8 cellular contexts compared by ENCODE assay signal in genomic region chr1:101996830-101997485, GRCh38.
DNase-seq lines count a peak whose midpoint lies in the region; ATAC-seq and TF ChIP-seq lines count a peak whose summit lies in the region.

Gene OLFM3 (minus strand): TSS chr1:101996926.

- in situ Hi-C loops in ACHN (cut with HindIII; ENCODE audit: low pct_ligation_motif_present, low pct_unique_long_range_greater_than_20kb, low sequenced_read_pairs): no loop called here

- H3K36me3 ChIP-seq in HEK293 (ENCODE audit: control insufficient read depth in 2 of 2, insufficient read depth in 1 of 2, low read length in 2 of 2) (no peaks in the 10 kb centered on the region), iPS-18a (ENCODE audit: control insufficient read depth, low read depth, low read length) (no peaks in the 10 kb centered on the region)

- H3K9ac ChIP-seq in iPS-18a (ENCODE audit: low read length): peak within 1 kb of the TSS; percentile 24

- no peak for TF ChIP-seq CTCF in HEK293 (tag by site-specific recombination; IDR thresholded peaks at IDR 0.05)

- H3K27ac ChIP-seq in HEK293 (ENCODE audit: extremely low read depth, low read depth, low read length): no peak within 1 kb of the TSS
- H3K27ac ChIP-seq in iPS-18a (ENCODE audit: low read length): no peak within 1 kb of the TSS

- H3K27me3 ChIP-seq in iPS-18a (ENCODE audit: control insufficient read depth, insufficient read depth, low read length): peaks cover 19% of the 10 kb centered on the region

- H3K9me3 ChIP-seq in HEK293 (ENCODE audit: control insufficient read depth, insufficient read depth, low read depth, low read length): no peaks in the 10 kb centered on the region
- H3K9me3 ChIP-seq in iPS-18a (ENCODE audit: control insufficient read depth, low read depth, low read length): no peaks in the 10 kb centered on the region

- DNase-seq in ACHN (peak; percentile 19), GF-D8 (lab: John Stamatoyannopoulos, UW) (no peak), T-helper 9 cell (no peak)
- no peak for DNase-seq in stimulated activated CD4-positive, alpha-beta T cell treated with anti-CD3 and anti-CD28 coated beads, Interleukin-12 subunit alpha, Interleukin-12 subunit beta, amount 100 ng/mL, for 4 hours
- DNase-seq in activated effector memory CD4-positive, alpha-beta T cell treated with anti-CD3 and anti-CD28 coated beads, Interleukin-2, amount 50 U/mL, for 16 hours: no peak

- POLR2A ChIA-PET in HEK293 (lab: Yijun Ruan, JAX): no interaction called here

- peak; percentile 94 for ATAC-seq in SK-N-SH treated with all-trans-retinoic acid at 6 μM for 48 hours

- H3K4me1 ChIP-seq in HEK293 (ENCODE audit: control insufficient read depth, insufficient read depth, low read length): no peaks in the 10 kb centered on the region
- peaks cover 8% of the 10 kb centered on the region for H3K4me1 ChIP-seq in iPS-18a (ENCODE audit: control insufficient read depth, low read depth, low read length)

- H3K4me3 ChIP-seq in HEK293 (ENCODE audit: low read depth, low read length) (no peak within 1 kb of the TSS), iPS-18a (ENCODE audit: low read length) (peak within 1 kb of the TSS; percentile 60)

- CTCF ChIA-PET in HEK293 (lab: Yijun Ruan, JAX): no interaction called here

TF ChIP-seq in HEK293, 187 proteins besides CTCF, POLR2A, EP300 and RAD21:
- TF ChIP-seq ZNF350 (tag by site-specific recombination; IDR thresholded peaks at IDR 0.05) (no peak), GLIS1 (tag by site-specific recombination; IDR thresholded peaks at IDR 0.05) (peak; percentile 61), ZNF449 (tag by site-specific recombination; IDR thresholded peaks at IDR 0.05) (0 out of 2 replicates have a peak, but pooled peaks have one; percentile 30), ZIC2 (tag by site-specific recombination; IDR thresholded peaks at IDR 0.05) (0 out of 2 replicates have a peak, but pooled peaks have one; percentile 8), GFI1B (tag by site-specific recombination; IDR thresholded peaks at IDR 0.05) (no peak)
- TF ChIP-seq, protein P1, sequence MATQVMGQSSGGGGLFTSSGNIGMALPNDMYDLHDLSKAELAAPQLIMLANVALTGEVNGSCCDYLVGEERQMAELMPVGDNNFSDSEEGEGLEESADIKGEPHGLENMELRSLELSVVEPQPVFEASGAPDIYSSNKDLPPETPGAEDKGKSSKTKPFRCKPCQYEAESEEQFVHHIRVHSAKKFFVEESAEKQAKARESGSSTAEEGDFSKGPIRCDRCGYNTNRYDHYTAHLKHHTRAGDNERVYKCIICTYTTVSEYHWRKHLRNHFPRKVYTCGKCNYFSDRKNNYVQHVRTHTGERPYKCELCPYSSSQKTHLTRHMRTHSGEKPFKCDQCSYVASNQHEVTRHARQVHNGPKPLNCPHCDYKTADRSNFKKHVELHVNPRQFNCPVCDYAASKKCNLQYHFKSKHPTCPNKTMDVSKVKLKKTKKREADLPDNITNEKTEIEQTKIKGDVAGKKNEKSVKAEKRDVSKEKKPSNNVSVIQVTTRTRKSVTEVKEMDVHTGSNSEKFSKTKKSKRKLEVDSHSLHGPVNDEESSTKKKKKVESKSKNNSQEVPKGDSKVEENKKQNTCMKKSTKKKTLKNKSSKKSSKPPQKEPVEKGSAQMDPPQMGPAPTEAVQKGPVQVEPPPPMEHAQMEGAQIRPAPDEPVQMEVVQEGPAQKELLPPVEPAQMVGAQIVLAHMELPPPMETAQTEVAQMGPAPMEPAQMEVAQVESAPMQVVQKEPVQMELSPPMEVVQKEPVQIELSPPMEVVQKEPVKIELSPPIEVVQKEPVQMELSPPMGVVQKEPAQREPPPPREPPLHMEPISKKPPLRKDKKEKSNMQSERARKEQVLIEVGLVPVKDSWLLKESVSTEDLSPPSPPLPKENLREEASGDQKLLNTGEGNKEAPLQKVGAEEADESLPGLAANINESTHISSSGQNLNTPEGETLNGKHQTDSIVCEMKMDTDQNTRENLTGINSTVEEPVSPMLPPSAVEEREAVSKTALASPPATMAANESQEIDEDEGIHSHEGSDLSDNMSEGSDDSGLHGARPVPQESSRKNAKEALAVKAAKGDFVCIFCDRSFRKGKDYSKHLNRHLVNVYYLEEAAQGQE (tag by site-specific recombination; IDR thresholded peaks at IDR 0.05): peak; percentile 94

TF ChIP-seq in SK-N-SH treated with all-trans-retinoic acid at 6 μM for 48 hours, 23 proteins besides CTCF, POLR2A, EP300 and RAD21:
- TF ChIP-seq ISL1 (CRISPR knock-in tag; IDR thresholded peaks at IDR 0.05): peak; percentile 40
- peak; percentile 68; the same call in 1 of the 2 replicates for TF ChIP-seq ZFP3 (CRISPR knock-in tag; IDR thresholded peaks at IDR 0.05)
- TF ChIP-seq, protein P2, sequence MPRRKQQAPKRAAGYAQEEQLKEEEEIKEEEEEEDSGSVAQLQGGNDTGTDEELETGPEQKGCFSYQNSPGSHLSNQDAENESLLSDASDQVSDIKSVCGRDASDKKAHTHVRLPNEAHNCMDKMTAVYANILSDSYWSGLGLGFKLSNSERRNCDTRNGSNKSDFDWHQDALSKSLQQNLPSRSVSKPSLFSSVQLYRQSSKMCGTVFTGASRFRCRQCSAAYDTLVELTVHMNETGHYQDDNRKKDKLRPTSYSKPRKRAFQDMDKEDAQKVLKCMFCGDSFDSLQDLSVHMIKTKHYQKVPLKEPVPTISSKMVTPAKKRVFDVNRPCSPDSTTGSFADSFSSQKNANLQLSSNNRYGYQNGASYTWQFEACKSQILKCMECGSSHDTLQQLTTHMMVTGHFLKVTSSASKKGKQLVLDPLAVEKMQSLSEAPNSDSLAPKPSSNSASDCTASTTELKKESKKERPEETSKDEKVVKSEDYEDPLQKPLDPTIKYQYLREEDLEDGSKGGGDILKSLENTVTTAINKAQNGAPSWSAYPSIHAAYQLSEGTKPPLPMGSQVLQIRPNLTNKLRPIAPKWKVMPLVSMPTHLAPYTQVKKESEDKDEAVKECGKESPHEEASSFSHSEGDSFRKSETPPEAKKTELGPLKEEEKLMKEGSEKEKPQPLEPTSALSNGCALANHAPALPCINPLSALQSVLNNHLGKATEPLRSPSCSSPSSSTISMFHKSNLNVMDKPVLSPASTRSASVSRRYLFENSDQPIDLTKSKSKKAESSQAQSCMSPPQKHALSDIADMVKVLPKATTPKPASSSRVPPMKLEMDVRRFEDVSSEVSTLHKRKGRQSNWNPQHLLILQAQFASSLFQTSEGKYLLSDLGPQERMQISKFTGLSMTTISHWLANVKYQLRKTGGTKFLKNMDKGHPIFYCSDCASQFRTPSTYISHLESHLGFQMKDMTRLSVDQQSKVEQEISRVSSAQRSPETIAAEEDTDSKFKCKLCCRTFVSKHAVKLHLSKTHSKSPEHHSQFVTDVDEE (CRISPR knock-in tag; IDR thresholded peaks at IDR 0.05): peak; percentile 72; the same call in 1 of the 2 replicates
- 0 out of 2 replicates have a peak, but pooled peaks have one; percentile 16 for TF ChIP-seq ZNF8 (CRISPR knock-in tag; IDR thresholded peaks at IDR 0.05)
- no peak for TF ChIP-seq ESRRG (CRISPR knock-in tag; IDR thresholded peaks at IDR 0.05)
- TF ChIP-seq SNAI2 (CRISPR knock-in tag; IDR thresholded peaks at IDR 0.05): peak; percentile 86; the same call in 1 of the 2 replicates
- TF ChIP-seq BACH2 (CRISPR knock-in tag; IDR thresholded peaks at IDR 0.05; ENCODE audit: borderline replicate concordance): no peak
- TF ChIP-seq CSDC2 (CRISPR knock-in tag; IDR thresholded peaks at IDR 0.05): 0 out of 2 replicates have a peak, but pooled peaks have one; percentile 71
- TF ChIP-seq, protein P3, sequence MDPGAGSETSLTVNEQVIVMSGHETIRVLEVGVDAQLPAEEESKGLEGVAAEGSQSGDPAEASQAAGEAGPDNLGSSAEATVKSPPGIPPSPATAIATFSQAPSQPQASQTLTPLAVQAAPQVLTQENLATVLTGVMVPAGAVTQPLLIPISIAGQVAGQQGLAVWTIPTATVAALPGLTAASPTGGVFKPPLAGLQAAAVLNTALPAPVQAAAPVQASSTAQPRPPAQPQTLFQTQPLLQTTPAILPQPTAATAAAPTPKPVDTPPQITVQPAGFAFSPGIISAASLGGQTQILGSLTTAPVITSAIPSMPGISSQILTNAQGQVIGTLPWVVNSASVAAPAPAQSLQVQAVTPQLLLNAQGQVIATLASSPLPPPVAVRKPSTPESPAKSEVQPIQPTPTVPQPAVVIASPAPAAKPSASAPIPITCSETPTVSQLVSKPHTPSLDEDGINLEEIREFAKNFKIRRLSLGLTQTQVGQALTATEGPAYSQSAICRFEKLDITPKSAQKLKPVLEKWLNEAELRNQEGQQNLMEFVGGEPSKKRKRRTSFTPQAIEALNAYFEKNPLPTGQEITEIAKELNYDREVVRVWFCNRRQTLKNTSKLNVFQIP (CRISPR knock-in tag; IDR thresholded peaks at IDR 0.05; ENCODE audit: borderline replicate concordance, low read depth): no peak
- TF ChIP-seq ZNF565 (CRISPR knock-in tag; conservative IDR thresholded peaks at IDR 0.05; ENCODE audit: low read depth): peak; percentile 79
TF ChIP-seq in SK-N-SH treated with all-trans-retinoic acid at 6 μM for 48 hours: peak in this region for 7.
